ENCODE assay signal across 8 cellular contexts in genomic region chr7:65837521-65837920, GRCh38. TPM values are rescaled to one million over a fixed set of nuclear protein-coding genes. Genes with fewer than 3 reads are reported as not detected.
A peak's percentile ranks its signal among the peaks of the same experiment; 100 is the strongest.
DNase-seq lines count a peak whose midpoint lies in the region; FAIRE-seq and TF ChIP-seq lines count a peak whose summit lies in the region.
"Not testable (repeated sequence)": the region's sequence is repeated elsewhere in the genome, so short reads cannot be mapped to it uniquely, and the experiment has no call there.

No MANE protein-coding gene starts in this region.

- not testable (repeated sequence) for H3K4me2 ChIP-seq in GM23248 (ENCODE audit: unreplicated experiment); astrocyte (ENCODE audit: low read length)

- 70 to 75% methylated on average over 4 of the region's 4 CpGs for whole genome bisulfite sequencing in GM23248 (ENCODE audit: low coverage in 1 of 2, low lambda C conversion rate in 2 of 2, missing lambda C conversion rate in 2 of 2), 2 experiments
- 88 to 93% methylated on average over 3 to 4 of the region's 4 CpGs for WGBS in endodermal cell (ENCODE audit: insufficient coverage in 1 of 2, insufficient read length in 1 of 2), 2 experiments

- H3K4me3 ChIP-seq in ACC112 (ENCODE audit: low read depth, low read length); GM23248; astrocyte (ENCODE audit: insufficient read depth, low read depth, low read length); endodermal cell (ENCODE audit: low read length); fibroblast of the aortic adventitia (ENCODE audit: low read depth, low read length): not testable (repeated sequence)

- not testable (repeated sequence) for H2AFZ ChIP-seq in ACC112 (ENCODE audit: low read length, unreplicated experiment); GM23248; astrocyte (ENCODE audit: low read depth, low read length)

- H4K20me1 ChIP-seq in GM23248 (ENCODE audit: insufficient read depth); astrocyte (ENCODE audit: insufficient read depth, low read length): not testable (repeated sequence)

- DNase-seq in GM23248 (peak; percentile 44), HT1080 (ENCODE audit: low read depth) (peak; percentile 73), RKO (ENCODE audit: low spot score) (peak; percentile 82), astrocyte (ENCODE audit: low read depth) (peak; percentile 12), endodermal cell (peak; percentile 81), fibroblast of the aortic adventitia (ENCODE audit: low read depth) (peak; percentile 29), renal cortical epithelial cell (ENCODE audit: low read depth) (peak; percentile 12)

- not testable (repeated sequence) for H3K4me1 ChIP-seq in ACC112 (ENCODE audit: control insufficient read depth, insufficient read depth, low read length, unreplicated experiment); GM23248 (ENCODE audit: insufficient read depth); astrocyte (ENCODE audit: insufficient read depth, low read length); endodermal cell (ENCODE audit: control insufficient read depth, insufficient read depth, low read length)

- not testable (repeated sequence) for FAIRE-seq in astrocyte (lab: Jason Lieb, UNC)

- not testable (repeated sequence) for H3K79me2 ChIP-seq in ACC112 (ENCODE audit: control insufficient read depth, insufficient read depth, low read length, unreplicated experiment); GM23248 (ENCODE audit: insufficient read depth); astrocyte (ENCODE audit: insufficient read depth, low read length)

- H3K27ac ChIP-seq in ACC112 (ENCODE audit: low read depth, low read length): peak overlapping the region; percentile 32; the same call in 1 of the 2 replicates
- H3K27ac ChIP-seq in GM23248; astrocyte (ENCODE audit: low read depth, low read length); endodermal cell (ENCODE audit: low read depth, low read length): not testable (repeated sequence)

- H3K27me3 ChIP-seq in ACC112 (ENCODE audit: insufficient read depth, low read length); GM23248 (replicated peaks; ENCODE audit: insufficient read depth); astrocyte (ENCODE audit: insufficient read depth, low read length); endodermal cell (ENCODE audit: control insufficient read depth, insufficient read depth, low read length, poor library complexity, severe bottlenecking): not testable (repeated sequence)

- H3K4me3 Mint-ChIP-seq in astrocyte (ENCODE audit: unreplicated experiment); endodermal cell: not testable (repeated sequence)

- H3K9ac ChIP-seq in GM23248; astrocyte (ENCODE audit: low read length); endodermal cell (ENCODE audit: extremely low read depth, low read length, poor library complexity, severe bottlenecking): not testable (repeated sequence)

- not testable (repeated sequence) for H3K27ac Mint-ChIP-seq in astrocyte (ENCODE audit: unreplicated experiment); endodermal cell

- not testable (repeated sequence) for H3F3A ChIP-seq in GM23248 (ENCODE audit: insufficient read depth)

- not testable (repeated sequence) for H3K9me3 Mint-ChIP-seq in astrocyte (ENCODE audit: unreplicated experiment); endodermal cell

- not testable (repeated sequence) for H3K36me3 ChIP-seq in ACC112 (ENCODE audit: insufficient read depth, low read length); GM23248 (ENCODE audit: low read depth); astrocyte (ENCODE audit: insufficient read depth, low read length); endodermal cell (ENCODE audit: control insufficient read depth, insufficient read depth, low read length)

- not testable (repeated sequence) for H3K4me1 Mint-ChIP-seq in astrocyte (ENCODE audit: low read depth, unreplicated experiment); endodermal cell

- in situ Hi-C loops in GM23248 (cut with MboI): not testable (repeated sequence)

- H3K27me3 Mint-ChIP-seq in astrocyte (ENCODE audit: low read depth, unreplicated experiment); endodermal cell (ENCODE audit: insufficient read depth): not testable (repeated sequence)

- peaks cover 23% of the 10 kb centered on the region for H3K36me3 Mint-ChIP-seq in astrocyte (ENCODE audit: low read depth, unreplicated experiment)
- not testable (repeated sequence) for H3K36me3 Mint-ChIP-seq in endodermal cell (ENCODE audit: low read depth)

- H3K9me3 ChIP-seq in GM23248 (ENCODE audit: low read depth); astrocyte (ENCODE audit: insufficient read depth, low read depth, low read length); endodermal cell (ENCODE audit: control insufficient read depth, low read length): not testable (repeated sequence)

- not testable (repeated sequence) for H3K9me2 ChIP-seq in GM23248 (ENCODE audit: insufficient read depth)

- TF ChIP-seq CTCF in astrocyte (IDR thresholded peaks at IDR 0.05; ENCODE audit: insufficient read depth, low read depth, low read length); endodermal cell (conservative IDR thresholded peaks at IDR 0.05); fibroblast of the aortic adventitia (IDR thresholded peaks at IDR 0.05; ENCODE audit: insufficient read depth, low read length): not testable (repeated sequence)

RNA-seq across cellular contexts. Expression of gene VKORC1L1, which starts 35.4 kb away (rescaled TPM):
- 20.5 and 22.0 TPM in 2 replicates for total RNA-seq in GM23248 (2014; rRNA removed; shearing (Covaris generic))
- polyA plus RNA-seq in GM23248 (2016; fragmentation: Nextera tagmentation; extraction: Ambion mirVana): 20.0 and 21.7 TPM in 2 replicates
- total RNA-seq in HT1080 (2014; rRNA removed; shearing (Covaris generic)): 11.0 and 17.5 TPM in 2 replicates
- 24.0 and 26.0 TPM in 2 replicates for polyA plus RNA-seq in HT1080 (2015; cell fraction: cytosol; rRNA removed)
- polyA plus RNA-seq in HT1080 (2015; cell fraction: nucleus; rRNA removed): 7.8 and 8.2 TPM in 2 replicates
- total RNA-seq in astrocyte: 32.3 and 32.9 TPM in 2 replicates
- total RNA-seq in endodermal cell: 10 to 100 TPM; 20.7 to 24.7 TPM
- polyA plus RNA-seq in endodermal cell (2013, experiment 1 of 2): 30.1 TPM
- 28.2 TPM for polyA plus RNA-seq in endodermal cell (2013, experiment 2 of 2)
- 8.7 and 17.8 TPM in 2 replicates for total RNA-seq in fibroblast of the aortic adventitia (ENCODE audit: low replicate concordance)
- 22.7 and 30.7 TPM in 2 replicates for total RNA-seq in renal cortical epithelial cell

Comparison
In these comparisons a context has a peak if more than half of its experiments do, and no peak if none do; other contexts are left out.
1. DNase-seq: peak in every context shown above with its lines; median percentile 82 in RKO; 81 in endodermal cell; 73 in HT1080; 44 in GM23248; 29 in fibroblast of the aortic adventitia; 12 in astrocyte; 12 in renal cortical epithelial cell.